Comparison of ENCODE assay signal across 27 cellular contexts in the genomic region with DNA sequence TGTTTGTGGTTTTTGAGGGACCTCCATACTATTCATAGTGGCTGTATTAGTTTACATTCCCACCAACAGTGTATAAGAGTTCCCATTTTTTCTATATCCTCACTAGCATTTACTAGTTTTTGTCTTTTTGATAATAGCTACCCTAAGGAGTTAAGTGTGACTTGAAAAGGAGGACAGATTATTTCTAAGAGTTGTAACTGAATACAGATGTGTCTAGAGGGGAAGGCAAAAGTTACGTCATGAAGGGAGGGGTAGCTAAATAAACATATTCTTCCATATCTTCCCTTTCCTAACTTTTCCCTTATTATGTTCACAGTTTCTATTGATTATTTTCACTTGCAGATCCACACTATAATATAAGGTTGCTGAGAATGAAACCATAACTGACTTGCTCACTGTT.
"Had no signal": no experiment of that assay in that cellular context is flagged by ENCODE, and none has a peak within 500 bp of the region (broad histone marks: within the 10 kb centered on the region; RNA-seq: fewer than 3 reads in every experiment).

No MANE protein-coding gene starts in this region.

- H3K4me3 Mint-ChIP-seq: dendritic cell treated with granulocyte-macrophage colony-stimulating factor and Interleukin-4, amounts not matched to agents 40 ng/mL and 50 ng/mL, for 4 days; effector memory CD8-positive, alpha-beta T cell; endodermal cell had no signal

- H3K9me3 ChIP-seq: colonic mucosa, esophagus muscularis mucosa, esophagus squamous epithelium, gastrocnemius medialis, gastroesophageal sphincter, heart left ventricle had no signal

- H3K27ac ChIP-seq: colonic mucosa, coronary artery, dorsolateral prefrontal cortex, epithelial cell of prostate, esophagus muscularis mucosa, esophagus squamous epithelium, foreskin keratinocyte, gastrocnemius medialis, gastroesophageal sphincter, heart left ventricle, heart right ventricle, hepatocyte had no signal

- H3K4me3 ChIP-seq: colonic mucosa, coronary artery, dorsolateral prefrontal cortex, esophagus muscularis mucosa, esophagus squamous epithelium, gastrocnemius medialis, gastroesophageal sphincter, heart left ventricle, heart right ventricle, hepatocyte had no signal

- H3K79me2 ChIP-seq: hepatocyte had no signal

- H3K27ac Mint-ChIP-seq: dendritic cell treated with granulocyte-macrophage colony-stimulating factor and Interleukin-4, amounts not matched to agents 40 ng/mL and 50 ng/mL, for 4 days; effector memory CD8-positive, alpha-beta T cell; endodermal cell had no signal

- H3K4me1 ChIP-seq: colonic mucosa, esophagus muscularis mucosa, esophagus squamous epithelium, gastrocnemius medialis, gastroesophageal sphincter, heart left ventricle, heart right ventricle had no signal

- H3K4me2 ChIP-seq: hepatocyte had no signal

- ATAC-seq: effector memory CD8-positive, alpha-beta T cell; esophagus mucosa; foreskin keratinocyte; gastrocnemius medialis; gastroesophageal sphincter; heart left ventricle; heart right ventricle had no signal

- H2AFZ ChIP-seq: hepatocyte had no signal

- H3K27me3 ChIP-seq: colonic mucosa, dorsolateral prefrontal cortex, esophagus muscularis mucosa, esophagus squamous epithelium, foreskin keratinocyte, gastrocnemius medialis, gastroesophageal sphincter, heart left ventricle, heart right ventricle, hepatocyte had no signal

- DNase-seq: colonic mucosa; dermis blood vessel endothelial cell; dorsolateral prefrontal cortex; effector CD4-positive, alpha-beta T cell; effector CD8-positive, alpha-beta T cell; effector memory CD4-positive, alpha-beta T cell; effector memory CD8-positive, alpha-beta T cell; endodermal cell; erythroblast; esophagus squamous epithelium; foreskin keratinocyte; foreskin melanocyte; gastrocnemius medialis; glutamatergic neuron; head of caudate nucleus; heart left ventricle; heart right ventricle had no signal

- H3K36me3 ChIP-seq: colonic mucosa, esophagus muscularis mucosa, esophagus squamous epithelium, gastrocnemius medialis, gastroesophageal sphincter, heart left ventricle, heart right ventricle had no signal

- FAIRE-seq: colon, endometrium, frontal cortex had no signal

- H3K27me3 Mint-ChIP-seq: dendritic cell treated with granulocyte-macrophage colony-stimulating factor and Interleukin-4, amounts not matched to agents 40 ng/mL and 50 ng/mL, for 4 days; effector memory CD8-positive, alpha-beta T cell had no signal

- H3K9me3 Mint-ChIP-seq: dendritic cell treated with granulocyte-macrophage colony-stimulating factor and Interleukin-4, amounts not matched to agents 40 ng/mL and 50 ng/mL, for 4 days; endodermal cell had no signal
